Comparison of ENCODE assay signal across 8 cellular contexts in genomic region chr22:30309981-30310672, GRCh38. TPM values are rescaled to one million over a fixed set of nuclear protein-coding genes. Genes with fewer than 3 reads are reported as not detected.
DNase-seq lines count a peak whose midpoint lies in the region; ATAC-seq and TF ChIP-seq lines count a peak whose summit lies in the region.

No MANE protein-coding gene starts in this region.

- H3K27ac ChIP-seq in lung (ENCODE audit: low read depth in 1 of 2, low read length in 1 of 2): peak overlapping the region; percentile 10 to 94

- H3K36me3 Mint-ChIP-seq in activated naive CD8-positive, alpha-beta T cell treated with anti-CD3 and anti-CD28 coated beads, Interleukin-2, amount 50 U/mL, for 24 hours (ENCODE audit: low read depth): peaks cover 3% of the 10 kb centered on the region

- no peaks in the 10 kb centered on the region for H3K9me3 Mint-ChIP-seq in activated naive CD8-positive, alpha-beta T cell treated with anti-CD3 and anti-CD28 coated beads, Interleukin-2, amount 50 U/mL, for 24 hours

- peaks cover 0 to 4% of the 10 kb centered on the region in 2 donors for H3K36me3 ChIP-seq in lung (ENCODE audit: control insufficient read depth in 2 of 2, insufficient read depth in 2 of 2, low read length in 2 of 2)

- H3K27me3 Mint-ChIP-seq in activated naive CD8-positive, alpha-beta T cell treated with anti-CD3 and anti-CD28 coated beads, Interleukin-2, amount 50 U/mL, for 24 hours: no peaks in the 10 kb centered on the region

- DNase-seq in GM04504 (ENCODE audit: low read depth): peak; percentile 67
- no peak for DNase-seq in activated naive CD8-positive, alpha-beta T cell treated with anti-CD3 and anti-CD28 coated beads, Interleukin-2, amount 50 U/mL, for 24 hours
- DNase-seq in lung (ENCODE audit: low spot score): peak; percentile 77
- no peak for DNase-seq in NCI-H2107 treated with DMSO at 0.1 percent for 48 hours (lab: John Stamatoyannopoulos, UW; ENCODE audit: unreplicated experiment)
- no peak for DNase-seq in activated CD4-positive, CD25-positive, alpha-beta regulatory T cell treated with anti-CD3 and anti-CD28 coated beads, Interleukin-2, amount 50 U/mL, for 72 hours
- no peak for DNase-seq in NCI-H146 treated with DMSO at 0.1 percent for 48 hours (lab: John Stamatoyannopoulos, UW; ENCODE audit: unreplicated experiment)

- TF ChIP-seq CTCF in lung (IDR thresholded peaks at IDR 0.05; ENCODE audit: control extremely low read depth, extremely low read depth): no peak

- H3K4me1 ChIP-seq in lung (ENCODE audit: control insufficient read depth in 2 of 2, insufficient read depth in 2 of 2, low read length in 2 of 2): peaks cover 27 to 51% of the 10 kb centered on the region in 2 donors

- H3K4me3 ChIP-seq in lung: no peak overlapping the region

- H3K27me3 ChIP-seq in lung (ENCODE audit: control insufficient read depth, insufficient read depth): no peaks in the 10 kb centered on the region

- H3K4me3 Mint-ChIP-seq in activated naive CD8-positive, alpha-beta T cell treated with anti-CD3 and anti-CD28 coated beads, Interleukin-2, amount 50 U/mL, for 24 hours: peak overlapping the region; percentile 15

- no peaks in the 10 kb centered on the region for H3K9me3 ChIP-seq in lung (ENCODE audit: control insufficient read depth in 2 of 2, insufficient read depth in 1 of 2, low read length in 1 of 2)

- peaks cover 96% of the 10 kb centered on the region for H3K4me1 Mint-ChIP-seq in activated naive CD8-positive, alpha-beta T cell treated with anti-CD3 and anti-CD28 coated beads, Interleukin-2, amount 50 U/mL, for 24 hours

- WGBS in lung, 2 donors: 32 to 33% methylated on average over 6 of the region's 6 CpGs

- peak overlapping the region; percentile 78 for H3K27ac Mint-ChIP-seq in activated naive CD8-positive, alpha-beta T cell treated with anti-CD3 and anti-CD28 coated beads, Interleukin-2, amount 50 U/mL, for 24 hours

- ATAC-seq in HG03342 (IDR thresholded peaks at IDR 0.05; ENCODE audit: unreplicated experiment): peak; percentile 39
- ATAC-seq in activated naive CD8-positive, alpha-beta T cell treated with anti-CD3 and anti-CD28 coated beads, Interleukin-2, amount 50 U/mL, for 24 hours: peak; percentile 47
- peak; percentile 69 for ATAC-seq in lung (ENCODE audit: insufficient read depth, low FRiP score)
- ATAC-seq in HG03520 (IDR thresholded peaks at IDR 0.05; ENCODE audit: unreplicated experiment): no peak

RNA-seq across cellular contexts. Expression of gene TBC1D10A, which starts 16.6 kb away (rescaled TPM):
- 10 to 100 TPM; 25.9 to 36.4 TPM for total RNA-seq in lung
- polyA plus RNA-seq in lung: 10 to 100 TPM; 15.0 to 27.3 TPM

RNA-seq across cellular contexts. Expression of gene CASTOR1, which starts 20.8 kb away (rescaled TPM):
- total RNA-seq in lung: 10 to 100 TPM; 12.6 to 26.5 TPM
- 10 to 100 TPM; 14.1 to 16.5 TPM for polyA plus RNA-seq in lung

RNA-seq across cellular contexts. Expression of gene OSM, which starts 43.5 kb away (rescaled TPM):
- total RNA-seq in lung: 1 to 10 TPM; 1.8 to 3.3 TPM
- 10 to 100 TPM in 1 of 2 donors, under 1 TPM in 1; 0.57 to 33.2 TPM for polyA plus RNA-seq in lung

RNA-seq across cellular contexts. Expression of gene SF3A1, which starts 46.6 kb away (rescaled TPM):
- total RNA-seq in lung: 100 to 1,000 TPM in 1 of 2 donors, 10 to 100 TPM in 1; 52.8 to 157 TPM
- polyA plus RNA-seq in lung: 10 to 100 TPM; 15.8 to 37.4 TPM

RNA-seq across cellular contexts. Expression of gene CCDC157, which starts 46.7 kb away (rescaled TPM):
- 10 to 100 TPM; 10.9 to 11.9 TPM for total RNA-seq in lung
- polyA plus RNA-seq in lung: 1 to 10 TPM; 4.1 to 6.0 TPM

Comparison
In these comparisons a context has a peak if more than half of its experiments do, and no peak if none do; other contexts are left out.
1. DNase-seq: peak in GM04504 (single experiment) and lung (single experiment); none in activated naive CD8-positive, alpha-beta T cell treated with anti-CD3 and anti-CD28 coated beads, Interleukin-2, amount 50 U/mL, for 24 hours (single experiment), NCI-H2107 treated with DMSO at 0.1 percent for 48 hours (single experiment), activated CD4-positive, CD25-positive, alpha-beta regulatory T cell treated with anti-CD3 and anti-CD28 coated beads, Interleukin-2, amount 50 U/mL, for 72 hours (single experiment) and NCI-H146 treated with DMSO at 0.1 percent for 48 hours (single experiment).